In the genomic region with DNA sequence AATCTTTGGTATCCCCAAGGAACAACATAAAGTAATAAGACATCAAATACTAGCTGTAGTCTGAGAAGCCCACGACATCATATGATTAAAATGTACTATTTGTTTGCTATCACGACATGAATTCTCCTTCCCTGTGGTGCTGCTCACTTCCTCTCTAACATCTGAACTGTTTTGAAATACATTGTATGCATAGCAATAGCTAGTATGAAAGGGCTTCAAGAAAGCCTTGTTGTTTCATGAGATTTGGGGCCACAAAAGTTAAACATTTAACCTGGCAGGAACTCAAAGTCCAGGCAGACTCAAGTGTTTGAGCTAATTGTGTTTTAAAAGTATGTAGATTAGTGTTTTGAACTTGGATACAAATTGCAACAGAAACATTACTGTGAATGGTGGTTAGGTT, we compare ENCODE assay signal across 11 cellular contexts.
DNase-seq lines count a peak whose midpoint lies in the region; ATAC-seq, FAIRE-seq and TF ChIP-seq lines count a peak whose summit lies in the region.
"Had no signal": no experiment of that assay in that cellular context is flagged by ENCODE, and none has a peak within 500 bp of the region (broad histone marks: within the 10 kb centered on the region; RNA-seq: fewer than 3 reads in every experiment).

No MANE protein-coding gene starts in this region.

- H3K9me3 ChIP-seq in HepG2 (ENCODE audit: low read length) (0 out of 2 replicates have a peak, but pooled peaks cover 5% of the 10 kb centered on the region), right lobe of liver (no peaks in the 10 kb centered on the region), IMR-90 (ENCODE audit: control insufficient read depth, insufficient read depth, low read length) (no peaks in the 10 kb centered on the region), colonic mucosa (no peaks in the 10 kb centered on the region), SJCRH30 (replicated peaks) (peaks cover 6% of the 10 kb centered on the region; the same call in 1 of the 2 replicates)

- H3K18ac ChIP-seq in IMR-90 (ENCODE audit: low read depth, low read length), result no peak overlapping the region; the same call in 1 of the 2 replicates

- POLR2A ChIA-PET in HepG2 (lab: Yijun Ruan, JAX) (no interaction called here), IMR-90 (lab: Charles Lee; ENCODE audit: unreplicated experiment) (no interaction called here)

- H4K91ac ChIP-seq in IMR-90 (ENCODE audit: insufficient read depth, low read depth, low read length), result no peak overlapping the region

- BruUV-seq in HepG2 (replicated peaks; lab: Mats Ljungman, UMichigan), result no TSS peak
- no TSS peak for BruUV-seq in IMR-90 (replicated peaks; lab: Mats Ljungman, UMichigan)

- H3K4me3 ChIP-seq in HepG2 (replicated peaks in 1 of 3; ENCODE audit: insufficient read depth in 1 of 3, low read depth in 2 of 3, low read length in 3 of 3) (0 out of 6 replicates have a peak overlapping the region, but pooled peaks of 1 of the 3 experiments have one; percentile 1), right lobe of liver (no peak overlapping the region), IMR-90 (ENCODE audit: insufficient read depth, low read depth, low read length) (no peak overlapping the region), colonic mucosa (no peak overlapping the region), SJCRH30 (no peak overlapping the region)

- H2BK5ac ChIP-seq in IMR-90 (ENCODE audit: low read depth, low read length, poor library complexity, severe bottlenecking), result peak overlapping the region; percentile 62

- CTCF ChIA-PET in HepG2 (lab: Yijun Ruan, JAX; ENCODE audit: low intra/inter-chr PET ratio, low total read pairs) (no interaction called here), IMR-90 (lab: Yijun Ruan, JAX) (no interaction called here)

- no peak overlapping the region for H2AK5ac ChIP-seq in IMR-90 (ENCODE audit: low read depth, low read length)

- H2AK9ac ChIP-seq in IMR-90 (replicated peaks; ENCODE audit: low read depth, low read length, poor library complexity), result no peak overlapping the region

- 2% methylated on average over 2 of the region's 2 CpGs for WGBS in HepG2 (ENCODE audit: low lambda C conversion rate)
- WGBS in right lobe of liver (ENCODE audit: insufficient coverage, low coverage, low lambda C conversion rate, missing lambda C conversion rate), result 11% methylated on average over 2 of the region's 2 CpGs
- WGBS in IMR-90 (ENCODE audit: extremely low coverage in 2 of 2, insufficient read length in 1 of 2), 2 experiments, result no CpG with 5 or more reads among the region's 2 CpGs

- TF ChIP-seq POLR2A in HepG2 (IDR thresholded peaks at IDR 0.05; ENCODE audit: insufficient read depth in 1 of 2, low read depth in 2 of 2, low read length in 2 of 2) (no peak), right lobe of liver (IDR thresholded peaks at IDR 0.05) (no peak), IMR-90 (IDR thresholded peaks at IDR 0.05; ENCODE audit: low read depth, low read length) (no peak)

- no peak overlapping the region for H4K8ac ChIP-seq in IMR-90 (ENCODE audit: low read depth in 2 of 2, low read length in 2 of 2)

- FAIRE-seq in HepG2 (lab: Jason Lieb, UNC), result peak; percentile 88
- FAIRE-seq: endometrium had no signal

- H2AFZ ChIP-seq in HepG2 (ENCODE audit: low read length) (no peak overlapping the region), IMR-90 (replicated peaks; ENCODE audit: low read length, poor library complexity) (no peak overlapping the region)

- TF ChIP-seq RAD21 in HepG2 (CRISPR knock-in tag; IDR thresholded peaks at IDR 0.05) (no peak), IMR-90 (IDR thresholded peaks at IDR 0.05; ENCODE audit: low read length) (no peak)

- DNase-seq in HepG2 (ENCODE audit: low spot score) (peak; percentile 88), right lobe of liver (no peak), IMR-90 (peak; percentile 83), colonic mucosa (peak; percentile 43), H4 (ENCODE audit: low spot score) (no peak), NCI-H2171 (lab: John Stamatoyannopoulos, UW) (no peak), NCI-H128 (lab: John Stamatoyannopoulos, UW; ENCODE audit: unreplicated experiment) (no peak), SJCRH30 (no peak)
- DNase-seq: GOT3, naive B cell had no signal

- peak overlapping the region; percentile 45 for H3K4me2 ChIP-seq in HepG2 (ENCODE audit: low read depth, low read length)
- H3K4me2 ChIP-seq in IMR-90 (ENCODE audit: low read depth, low read length), result no peak overlapping the region

- no peak overlapping the region for H3K23ac ChIP-seq in IMR-90 (ENCODE audit: low read depth, low read length)

- no peak overlapping the region; the same call in 2 of the 3 replicates for H2BK15ac ChIP-seq in IMR-90 (ENCODE audit: low read depth, low read length)

- 0 out of 2 replicates have a peak overlapping the region, but pooled peaks have one; percentile 23 for H2BK120ac ChIP-seq in IMR-90 (ENCODE audit: low read depth, low read length)

- dilution Hi-C loops in IMR-90 (cut with HindIII; ENCODE audit: low sequenced_read_pairs, unreplicated experiment), result no loop called here

- peak in 1 of 2 experiments; percentile 84; a peak in 3 of 4 replicates for TF ChIP-seq EP300 in HepG2 (IDR thresholded peaks at IDR 0.05; ENCODE audit: low read depth in 2 of 2, low read length in 2 of 2)
- TF ChIP-seq EP300 in HepG2 (CRISPR knock-in tag; IDR thresholded peaks at IDR 0.05; ENCODE audit: borderline replicate concordance), result peak; percentile 67; the same call in 1 of the 2 replicates

- in situ Hi-C loops in HepG2 (cut with HindIII; ENCODE audit: extremely low pct_ligation_motif_present, low pct_unique_long_range_greater_than_20kb) (no loop called here), IMR-90 (cut with MboI; ENCODE audit: low sequenced_read_pairs) (no loop called here)

- no peaks in the 10 kb centered on the region for H3K36me3 ChIP-seq in HepG2 (replicated peaks in 1 of 2; ENCODE audit: control insufficient read depth in 1 of 2, insufficient read depth in 2 of 2, low read length in 2 of 2)
- no peaks in the 10 kb centered on the region for H3K36me3 ChIP-seq in right lobe of liver
- no peaks in the 10 kb centered on the region for H3K36me3 ChIP-seq in IMR-90 (ENCODE audit: control insufficient read depth, insufficient read depth, low read length)
- H3K36me3 ChIP-seq in colonic mucosa, result no peaks in the 10 kb centered on the region
- no peaks in the 10 kb centered on the region for H3K36me3 ChIP-seq in SJCRH30

- H3K27ac ChIP-seq in HepG2 (ENCODE audit: extremely low read length, insufficient read depth, low read length) (peak overlapping the region; percentile 75), right lobe of liver (no peak overlapping the region), IMR-90 (ENCODE audit: insufficient read depth, low read length) (no peak overlapping the region), colonic mucosa (peak overlapping the region; percentile 51), SJCRH30 (no peak overlapping the region)

- H3K56ac ChIP-seq in IMR-90 (ENCODE audit: extremely low read depth, insufficient read depth, low read length), result no peak overlapping the region

- H3K4me1 ChIP-seq in HepG2 (ENCODE audit: insufficient read depth, low read length), result peaks cover 38% of the 10 kb centered on the region
- H3K4me1 ChIP-seq in right lobe of liver, result no peaks in the 10 kb centered on the region
- H3K4me1 ChIP-seq in IMR-90 (ENCODE audit: control insufficient read depth, insufficient read depth, low read length), result peaks cover 3% of the 10 kb centered on the region; the same call in 1 of the 2 replicates
- H3K4me1 ChIP-seq in colonic mucosa, result no peaks in the 10 kb centered on the region
- H3K4me1 ChIP-seq in SJCRH30, result 0 out of 2 replicates have a peak, but pooled peaks cover 10% of the 10 kb centered on the region

- H4K20me1 ChIP-seq in HepG2 (ENCODE audit: insufficient read depth, low read length) (no peaks in the 10 kb centered on the region), IMR-90 (ENCODE audit: insufficient read depth, low read length) (no peaks in the 10 kb centered on the region)

- H2BK20ac ChIP-seq in IMR-90 (ENCODE audit: low read depth, low read length), result no peak overlapping the region

- intact Hi-C loops in HepG2 (cut with micrococcal nuclease; ENCODE audit: unreplicated experiment) (no loop called here), right lobe of liver (cut with DNase I) (no loop called here), IMR-90 (cut with micrococcal nuclease) (loop anchor here (5.0 kb wide), 1 partner anchor 235 kb away; the partner anchor contains the start of gene PTGER4), colonic mucosa (cut with DNase I) (no loop called here)

- H3K27me3 ChIP-seq in HepG2 (ENCODE audit: control insufficient read depth in 1 of 2, insufficient read depth in 2 of 2, low read length in 2 of 2), result no peaks in the 10 kb centered on the region
- no peaks in the 10 kb centered on the region for H3K27me3 ChIP-seq in right lobe of liver
- H3K27me3 ChIP-seq in IMR-90 (ENCODE audit: control insufficient read depth, insufficient read depth, low read length), result no peaks in the 10 kb centered on the region
- H3K27me3 ChIP-seq in colonic mucosa, result no peaks in the 10 kb centered on the region
- H3K27me3 ChIP-seq in SJCRH30, result no peaks in the 10 kb centered on the region

- no peak for TF ChIP-seq CTCF in HepG2 (CRISPR knock-in tag; IDR thresholded peaks at IDR 0.05)
- TF ChIP-seq CTCF in right lobe of liver (IDR thresholded peaks at IDR 0.05), result no peak
- no peak for TF ChIP-seq CTCF in IMR-90 (conservative IDR thresholded peaks at IDR 0.05; ENCODE audit: low read depth, low read length)
- no peak for TF ChIP-seq CTCF in colonic mucosa (IDR thresholded peaks at IDR 0.05)

- H4K5ac ChIP-seq in IMR-90 (ENCODE audit: low read depth, low read length), result no peak overlapping the region

- H3K9ac ChIP-seq in HepG2 (ENCODE audit: insufficient read depth, low read depth, low read length) (no peak overlapping the region), IMR-90 (ENCODE audit: low read depth, low read length) (no peak overlapping the region), colonic mucosa (ENCODE audit: low read depth in 2 of 2, low read length in 2 of 2) (peak overlapping the region in 1 of 2 donors; percentile 51)

- H3K4ac ChIP-seq in IMR-90 (ENCODE audit: low read depth, low read length), result no peak overlapping the region

- no peaks in the 10 kb centered on the region for H3K79me1 ChIP-seq in IMR-90 (ENCODE audit: low read depth in 1 of 2, low read length in 2 of 2)

- ATAC-seq in HepG2, result peak; percentile 90
- no peak for ATAC-seq in right lobe of liver
- ATAC-seq in IMR-90 (ENCODE audit: low read depth), result peak; percentile 65

- no peaks in the 10 kb centered on the region for H3K79me2 ChIP-seq in HepG2 (ENCODE audit: insufficient read depth, low read length)

- H3K14ac ChIP-seq in IMR-90 (replicated peaks; ENCODE audit: low read depth, low read length), result 0 out of 2 replicates have a peak overlapping the region, but pooled peaks have one; percentile 45

- H3K9me1 ChIP-seq in IMR-90 (ENCODE audit: insufficient read depth, low read length), result no peaks in the 10 kb centered on the region; the same call in 1 of the 2 replicates

TF ChIP-seq in HepG2, 621 proteins besides CTCF, POLR2A, EP300 and RAD21 (continues in another document):
- TF ChIP-seq CREB1 (IDR thresholded peaks at IDR 0.05), result no peak
- peak; percentile 31; the same call in 1 of the 2 replicates for TF ChIP-seq CREB1 (CRISPR knock-in tag; IDR thresholded peaks at IDR 0.05)
- no peak for TF ChIP-seq ZNF124 (CRISPR knock-in tag; IDR thresholded peaks at IDR 0.05)

TF ChIP-seq in IMR-90, 13 proteins besides CTCF, POLR2A, EP300 and RAD21:
- TF ChIP-seq CEBPB (IDR thresholded peaks at IDR 0.05; ENCODE audit: low read depth, low read length), result peak; percentile 38; the same call in 1 of the 2 replicates
- TF ChIP-seq RFX5 (IDR thresholded peaks at IDR 0.05; ENCODE audit: low read depth, low read length), result no peak

Comparison
In these comparisons a context has a peak if more than half of its experiments do, and no peak if none do; other contexts are left out.
1. ATAC-seq: peak in HepG2 (single experiment) and IMR-90 (single experiment); none in right lobe of liver (0 of 4).
2. DNase-seq: peak in HepG2 (single experiment), IMR-90 (single experiment) and colonic mucosa (single experiment); none in right lobe of liver (0 of 3), H4 (single experiment), NCI-H2171 (single experiment), NCI-H128 (single experiment) and SJCRH30 (0 of 2).
3. H3K27ac ChIP-seq: peak in HepG2 (single experiment) and colonic mucosa (single experiment); none in right lobe of liver (0 of 3), IMR-90 (single experiment) and SJCRH30 (single experiment).